8 cellular contexts compared by ENCODE assay signal in genomic region chr4:22515145-22515887, GRCh38. TPM values are rescaled to one million over a fixed set of nuclear protein-coding genes. Genes with fewer than 3 reads are reported as not detected.
DNase-seq lines count a peak whose midpoint lies in the region; ATAC-seq, FAIRE-seq and TF ChIP-seq lines count a peak whose summit lies in the region.

No MANE protein-coding gene starts in this region.

- no peaks in the 10 kb centered on the region for H3K9me3 ChIP-seq in OCI-LY3 (ENCODE audit: insufficient read depth, low read length)
- no peaks in the 10 kb centered on the region for H3K9me3 ChIP-seq in left ventricle myocardium inferior (replicated peaks)
- H3K9me3 ChIP-seq in trophoblast cell (ENCODE audit: insufficient read depth, low read depth, low read length): no peaks in the 10 kb centered on the region

- H3K4me1 ChIP-seq in OCI-LY3 (ENCODE audit: low read length) (0 out of 2 replicates have a peak, but pooled peaks cover 4% of the 10 kb centered on the region), left ventricle myocardium inferior (peaks cover 44% of the 10 kb centered on the region), trophoblast cell (ENCODE audit: control insufficient read depth in 1 of 2, insufficient read depth in 2 of 2, low read length in 2 of 2) (peaks cover 2 to 5% of the 10 kb centered on the region in 2 experiments)

- intact Hi-C loops in left ventricle myocardium inferior (cut with micrococcal nuclease): no loop called here

- no peaks in the 10 kb centered on the region for H4K20me1 ChIP-seq in OCI-LY3 (ENCODE audit: insufficient read depth, low read length)

- peak overlapping the region; percentile 42 for H4K8ac ChIP-seq in trophoblast cell (ENCODE audit: low read depth, low read length)

- peak overlapping the region; percentile 86 for H3K23ac ChIP-seq in trophoblast cell (ENCODE audit: low read length)

- peak overlapping the region; percentile 36 for H4K91ac ChIP-seq in trophoblast cell (ENCODE audit: low read depth, low read length)

- H2BK5ac ChIP-seq in trophoblast cell (ENCODE audit: low read depth, low read length, poor library complexity): no peak overlapping the region

- TF ChIP-seq CTCF in OCI-LY3 (IDR thresholded peaks at IDR 0.05; ENCODE audit: low read depth, low read length): no peak
- no peak for TF ChIP-seq CTCF in left ventricle myocardium inferior (IDR thresholded peaks at IDR 0.05; ENCODE audit: borderline replicate concordance)

- H3K79me1 ChIP-seq in trophoblast cell (ENCODE audit: low read length): peaks cover 6% of the 10 kb centered on the region

- H3K36me3 ChIP-seq in OCI-LY3 (replicated peaks; ENCODE audit: low read depth, low read length) (no peaks in the 10 kb centered on the region), left ventricle myocardium inferior (no peaks in the 10 kb centered on the region), trophoblast cell (ENCODE audit: control insufficient read depth in 1 of 2, insufficient read depth in 2 of 2, low read length in 2 of 2) (no peaks in the 10 kb centered on the region)

- H3K4ac ChIP-seq in trophoblast cell (ENCODE audit: low read depth, low read length): no peak overlapping the region

- H2AFZ ChIP-seq in OCI-LY3 (ENCODE audit: low read depth, low read length) (no peak overlapping the region), trophoblast cell (ENCODE audit: insufficient read depth, low read length, poor library complexity) (peak overlapping the region; percentile 12)

- H3K27me3 ChIP-seq in OCI-LY3 (ENCODE audit: low read depth, low read length): no peaks in the 10 kb centered on the region
- no peaks in the 10 kb centered on the region for H3K27me3 ChIP-seq in left ventricle myocardium inferior (ENCODE audit: low read depth)
- H3K27me3 ChIP-seq in trophoblast cell (ENCODE audit: insufficient read depth, low read length): no peaks in the 10 kb centered on the region

- no CpG with 5 or more reads among the region's 80 CpGs for WGBS in trophoblast cell (ENCODE audit: extremely low coverage, insufficient coverage, insufficient read length)

- peak overlapping the region; percentile 54 for H2BK120ac ChIP-seq in trophoblast cell (ENCODE audit: insufficient read depth, low read length, poor library complexity)

- H3K4me3 ChIP-seq in OCI-LY3 (ENCODE audit: low read length) (peak overlapping the region; percentile 79), left ventricle myocardium inferior (peak overlapping the region; percentile 72), trophoblast cell (ENCODE audit: low read depth, low read length) (peak overlapping the region; percentile 90)

- peak; percentile 39 for ATAC-seq in HG03442 (IDR thresholded peaks at IDR 0.05; ENCODE audit: unreplicated experiment)

- peak overlapping the region; percentile 72 for H3K14ac ChIP-seq in trophoblast cell (ENCODE audit: low read length)

- peak overlapping the region; percentile 26 for H4K12ac ChIP-seq in trophoblast cell (ENCODE audit: low read depth, low read length)

- DNase-seq in NCI-H2107 treated with DMSO at 0.1 percent for 48 hours (lab: John Stamatoyannopoulos, UW; ENCODE audit: unreplicated experiment): peak; percentile 9
- no peak for DNase-seq in NCI-H2107 (lab: John Stamatoyannopoulos, UW)
- DNase-seq in amniotic stem cell (lab: John Stamatoyannopoulos, UW): peak; percentile 58
- peak; percentile 61 for DNase-seq in left ventricle myocardium inferior
- DNase-seq in trophoblast cell: peak; percentile 42 to 69
- DNase-seq in GM19239 (ENCODE audit: insufficient read length, low spot score): no peak

- peak overlapping the region; percentile 33 for H3K18ac ChIP-seq in trophoblast cell (ENCODE audit: low read length)

- H3K4me2 ChIP-seq in OCI-LY3 (ENCODE audit: low read length) (peak overlapping the region; percentile 66), trophoblast cell (ENCODE audit: low read length) (peak overlapping the region; percentile 85)

- no peak overlapping the region for H2AK5ac ChIP-seq in trophoblast cell (ENCODE audit: low read length)

- H2BK12ac ChIP-seq in trophoblast cell (ENCODE audit: low read length): no peak overlapping the region

- H3K27ac ChIP-seq in OCI-LY3 (ENCODE audit: low read length) (no peak overlapping the region), left ventricle myocardium inferior (replicated peaks) (peak overlapping the region; percentile 85), trophoblast cell (ENCODE audit: low read depth, low read length) (peak overlapping the region; percentile 87)

- FAIRE-seq in GM19239 (lab: Jason Lieb, UNC): no peak

- peak overlapping the region; percentile 52; the same call in 1 of the 2 replicates for H3K9ac ChIP-seq in OCI-LY3 (ENCODE audit: low read length)
- peak overlapping the region; percentile 54 for H3K9ac ChIP-seq in trophoblast cell (ENCODE audit: low read length)

- H3K79me2 ChIP-seq in OCI-LY3 (ENCODE audit: low read length) (peaks cover 41% of the 10 kb centered on the region), trophoblast cell (ENCODE audit: control insufficient read depth, insufficient read depth, low read length, poor library complexity) (peaks cover 7% of the 10 kb centered on the region)

RNA-seq across cellular contexts. Expression of gene ADGRA3, which starts 0.6 kb away (rescaled TPM):
- total RNA-seq in left ventricle myocardium inferior: 26.9 TPM
- 12.6 and 15.3 TPM in 2 replicates for polyA plus RNA-seq in trophoblast cell (2013)

Comparison
In these comparisons a context has a peak if more than half of its experiments do, and no peak if none do; other contexts are left out.
1. DNase-seq: peak in NCI-H2107 treated with DMSO at 0.1 percent for 48 hours (single experiment), amniotic stem cell (single experiment), left ventricle myocardium inferior (single experiment) and trophoblast cell (2 of 2); none in NCI-H2107 (single experiment) and GM19239 (single experiment).
2. Peak in every context shown above with its lines, with median percentiles within 50 percentile points of each other: H3K4me3 ChIP-seq.